8 cellular contexts compared by ENCODE assay signal in genomic region chr10:17616403-17617030, GRCh38. TPM values are rescaled to one million over a fixed set of nuclear protein-coding genes. Genes with fewer than 3 reads are reported as not detected.
DNase-seq lines count a peak whose midpoint lies in the region; ATAC-seq and TF ChIP-seq lines count a peak whose summit lies in the region.

No MANE protein-coding gene starts in this region.

- DNase-seq in NCI-H1092 treated with DMSO at 0.1 percent for 48 hours (lab: John Stamatoyannopoulos, UW) = peak; percentile 4
- no peak for DNase-seq in NCI-H1092 (lab: John Stamatoyannopoulos, UW)
- peak; percentile 77 for DNase-seq in NCI-H146 (lab: John Stamatoyannopoulos, UW)
- DNase-seq in activated CD8-positive, alpha-beta memory T cell treated with anti-CD3 and anti-CD28 coated beads, Interleukin-2, amount 50 U/mL, for 4 hours = peak; percentile 29
- peak; percentile 79 to 84 for DNase-seq in erythroblast (lab: John Stamatoyannopoulos, UW)
- DNase-seq in mucosa of descending colon = peak; percentile 59 to 73 (median 63)
- peak; percentile 83 for DNase-seq in stomach

- peaks cover 10% of the 10 kb centered on the region for H3K4me1 ChIP-seq in mucosa of descending colon (ENCODE audit: low read depth)
- peaks cover 6 to 24% (median 12%) of the 10 kb centered on the region in 4 donors for H3K4me1 ChIP-seq in stomach

- no peak for TF ChIP-seq POLR2A in erythroblast (IDR thresholded peaks at IDR 0.05; ENCODE audit: low read length)
- TF ChIP-seq POLR2A in stomach (IDR thresholded peaks at IDR 0.05) = no peak

- H3K4me3 ChIP-seq in mucosa of descending colon (peak overlapping the region; percentile 46), stomach (peak overlapping the region; percentile 86 to 98 (median 91))

- ATAC-seq in HG02588 (IDR thresholded peaks at IDR 0.05; ENCODE audit: unreplicated experiment) = peak; percentile 39
- peak; percentile 82 for ATAC-seq in mucosa of descending colon

- 2 to 3% (median 3%) methylated on average over 22 to 48 of the region's 48 CpGs for WGBS in stomach, 5 donors

- intact Hi-C loops in mucosa of descending colon (cut with DNase I, micrococcal nuclease) = no loop called here
- intact Hi-C loops in stomach (cut with DNase I; ENCODE audit: low total_unique reads) = no loop called here

- H3K36me3 ChIP-seq in mucosa of descending colon (ENCODE audit: low read depth) (no peaks in the 10 kb centered on the region), stomach (no peaks in the 10 kb centered on the region)

- TF ChIP-seq CTCF in mucosa of descending colon (IDR thresholded peaks at IDR 0.05) (no peak), stomach (IDR thresholded peaks at IDR 0.05) (no peak)

- TF ChIP-seq EP300 in stomach (IDR thresholded peaks at IDR 0.05) = no peak

- peaks cover 0 to 5% (median 0%) of the 10 kb centered on the region in 3 donors for H3K27me3 ChIP-seq in stomach

- peak overlapping the region; percentile 88 to 96 (median 95) for H3K27ac ChIP-seq in stomach

- H3K9me3 ChIP-seq in mucosa of descending colon (no peaks in the 10 kb centered on the region), stomach (no peaks in the 10 kb centered on the region)

RNA-seq across cellular contexts. Expression of gene HACD1, which starts 0.7 kb away (rescaled TPM):
- total RNA-seq in mucosa of descending colon (10 to 100 TPM in 1 of 3 donors, 1 to 10 TPM in 2; 2.8 to 33.8 (median 6.3) TPM), stomach (100 to 1,000 TPM in 1 of 5 donors, 10 to 100 TPM in 4; 20.9 to 142 (median 40.8) TPM)
- 10 to 100 TPM; 11.5 to 17.9 (median 14.1) TPM for polyA plus RNA-seq in stomach

RNA-seq across cellular contexts. Expression of gene STAM, which starts 27.4 kb away (rescaled TPM):
- 10 to 100 TPM; 16.4 to 17.8 (median 17.6) TPM for total RNA-seq in mucosa of descending colon
- total RNA-seq in stomach = 10 to 100 TPM in 2 of 5 donors, 1 to 10 TPM in 3; 7.0 to 49.2 (median 8.5) TPM
- 10 to 100 TPM in 2 of 3 donors, 1 to 10 TPM in 1; 6.8 to 12.1 (median 11.6) TPM for polyA plus RNA-seq in stomach
